ENCODE assay signal across 9 cellular contexts in genomic region chr2:161946489-161947107, GRCh38.
DNase-seq lines count a peak whose midpoint lies in the region; ATAC-seq and TF ChIP-seq lines count a peak whose summit lies in the region.
"Had no signal": no experiment of that assay in that cellular context is flagged by ENCODE, and none has a peak within 500 bp of the region (broad histone marks: within the 10 kb centered on the region; RNA-seq: fewer than 3 reads in every experiment).

No MANE protein-coding gene starts in this region.

- H3K9ac ChIP-seq in mammary epithelial cell (ENCODE audit: insufficient read depth, low read length), result no peak overlapping the region

- 14% methylated on average over 3 of the region's 3 CpGs for WGBS in mammary epithelial cell (ENCODE audit: low coverage, missing lambda C conversion rate)

- H3K36me3 ChIP-seq in left ventricle myocardium inferior (no peaks in the 10 kb centered on the region), mammary epithelial cell (ENCODE audit: insufficient read depth, low read length) (no peaks in the 10 kb centered on the region)

- no TSS peak for BruUV-seq in mammary epithelial cell (replicated peaks; lab: Mats Ljungman, UMichigan)

- no peaks in the 10 kb centered on the region for H3K9me3 ChIP-seq in left ventricle myocardium inferior (replicated peaks)
- no peaks in the 10 kb centered on the region for H3K9me3 ChIP-seq in mammary epithelial cell (replicated peaks; ENCODE audit: insufficient read depth, low read length)

- H3K4me3 ChIP-seq in left ventricle myocardium inferior (no peak overlapping the region), mammary epithelial cell (replicated peaks in 1 of 3; ENCODE audit: insufficient read depth in 1 of 3, low read depth in 2 of 3, low read length in 3 of 3) (no peak overlapping the region)

- H3K27ac ChIP-seq in left ventricle myocardium inferior (replicated peaks) (no peak overlapping the region), mammary epithelial cell (ENCODE audit: insufficient read depth, low read depth, low read length) (no peak overlapping the region)

- no peaks in the 10 kb centered on the region for H3K36me3 Mint-ChIP-seq in activated naive CD8-positive, alpha-beta T cell treated with anti-CD3 and anti-CD28 coated beads for 36 hours
- no peaks in the 10 kb centered on the region for H3K36me3 Mint-ChIP-seq in activated naive CD8-positive, alpha-beta T cell treated with anti-CD3 and anti-CD28 coated beads, Interleukin-2, amount 50 U/mL, for 24 hours (ENCODE audit: low read depth)

- in situ Hi-C loops in mammary epithelial cell (cut with MboI; ENCODE audit: low sequenced_read_pairs in 2 of 2), result loop anchor here in 1 of 2 donors (5.0 to 25.0 kb wide), 2 partner anchors 359 to 684 kb away; no protein-coding TSS in a partner anchor

- peaks cover 15% of the 10 kb centered on the region for H3K4me1 Mint-ChIP-seq in activated naive CD8-positive, alpha-beta T cell treated with anti-CD3 and anti-CD28 coated beads for 36 hours
- peaks cover 12% of the 10 kb centered on the region for H3K4me1 Mint-ChIP-seq in activated naive CD8-positive, alpha-beta T cell treated with anti-CD3 and anti-CD28 coated beads, Interleukin-2, amount 50 U/mL, for 24 hours
- H3K4me1 Mint-ChIP-seq: central memory CD8-positive, alpha-beta T cell had no signal

- no peak overlapping the region for H3K4me3 Mint-ChIP-seq in activated naive CD8-positive, alpha-beta T cell treated with anti-CD3 and anti-CD28 coated beads for 36 hours
- no peak overlapping the region for H3K4me3 Mint-ChIP-seq in activated naive CD8-positive, alpha-beta T cell treated with anti-CD3 and anti-CD28 coated beads, Interleukin-2, amount 50 U/mL, for 24 hours
- H3K4me3 Mint-ChIP-seq: central memory CD8-positive, alpha-beta T cell had no signal

- no peaks in the 10 kb centered on the region for H4K20me1 ChIP-seq in mammary epithelial cell (ENCODE audit: insufficient read depth, low read length)

- no peak overlapping the region for H2AFZ ChIP-seq in mammary epithelial cell (ENCODE audit: low read depth, low read length)

- intact Hi-C loops in left ventricle myocardium inferior (cut with micrococcal nuclease) (loop anchor here (10.0 kb wide), 1 partner anchor 362 kb away; no protein-coding TSS in a partner anchor), left cardiac atrium (cut with DNase I) (loop anchor here in 1 of 2 donors (10.0 kb wide), 1 partner anchor 692 kb away; no protein-coding TSS in a partner anchor), mammary epithelial cell (cut with micrococcal nuclease) (loop anchor here (1.0 to 2.0 kb wide), 2 partner anchors 360 to 696 kb away; no protein-coding TSS in a partner anchor)

- no peak overlapping the region for H3K4me2 ChIP-seq in mammary epithelial cell (ENCODE audit: insufficient read depth, low read depth, low read length)

- H3K27ac Mint-ChIP-seq in activated naive CD8-positive, alpha-beta T cell treated with anti-CD3 and anti-CD28 coated beads for 36 hours, result no peak overlapping the region
- no peak overlapping the region for H3K27ac Mint-ChIP-seq in activated naive CD8-positive, alpha-beta T cell treated with anti-CD3 and anti-CD28 coated beads, Interleukin-2, amount 50 U/mL, for 24 hours

- H3K4me1 ChIP-seq in left ventricle myocardium inferior (no peaks in the 10 kb centered on the region), mammary epithelial cell (ENCODE audit: insufficient read depth, low read length) (no peaks in the 10 kb centered on the region)

- TF ChIP-seq CTCF in left ventricle myocardium inferior (IDR thresholded peaks at IDR 0.05; ENCODE audit: borderline replicate concordance), result peak; percentile 55
- TF ChIP-seq CTCF in mammary epithelial cell (conservative IDR thresholded peaks at IDR 0.05 in 1 of 2, IDR thresholded peaks at IDR 0.05 in 1 of 2; ENCODE audit: extremely low read depth in 1 of 2, insufficient read depth in 1 of 2, low read depth in 1 of 2, low read length in 2 of 2), result peak; percentile 50 to 54

- no peaks in the 10 kb centered on the region for H3K9me3 Mint-ChIP-seq in activated naive CD8-positive, alpha-beta T cell treated with anti-CD3 and anti-CD28 coated beads for 36 hours
- no peaks in the 10 kb centered on the region for H3K9me3 Mint-ChIP-seq in activated naive CD8-positive, alpha-beta T cell treated with anti-CD3 and anti-CD28 coated beads, Interleukin-2, amount 50 U/mL, for 24 hours
- H3K9me3 Mint-ChIP-seq: central memory CD8-positive, alpha-beta T cell had no signal

- H3K27me3 ChIP-seq in left ventricle myocardium inferior (ENCODE audit: low read depth) (peaks cover 55% of the 10 kb centered on the region), mammary epithelial cell (ENCODE audit: insufficient read depth, low read length) (peaks cover 4% of the 10 kb centered on the region)

- DNase-seq in left ventricle myocardium inferior, result no peak
- no peak for DNase-seq in left cardiac atrium
- DNase-seq in NCI-H1694 treated with DMSO at 0.1 percent for 48 hours (lab: John Stamatoyannopoulos, UW), result peak; percentile 82
- peak; percentile 7 for DNase-seq in mammary epithelial cell
- peak; percentile 41 for DNase-seq in middle frontal gyrus (ENCODE audit: extremely low spot score, low spot score)
- no peak for DNase-seq in activated naive CD8-positive, alpha-beta T cell treated with anti-CD3 and anti-CD28 coated beads for 36 hours
- DNase-seq in activated naive CD8-positive, alpha-beta T cell treated with anti-CD3 and anti-CD28 coated beads, Interleukin-2, amount 50 U/mL, for 24 hours, result no peak

- H3K27me3 Mint-ChIP-seq in activated naive CD8-positive, alpha-beta T cell treated with anti-CD3 and anti-CD28 coated beads for 36 hours, result no peaks in the 10 kb centered on the region
- H3K27me3 Mint-ChIP-seq in activated naive CD8-positive, alpha-beta T cell treated with anti-CD3 and anti-CD28 coated beads, Interleukin-2, amount 50 U/mL, for 24 hours, result no peaks in the 10 kb centered on the region
- H3K27me3 Mint-ChIP-seq: central memory CD8-positive, alpha-beta T cell had no signal

- ATAC-seq in left cardiac atrium (no peak), GM21786 (IDR thresholded peaks at IDR 0.05; ENCODE audit: unreplicated experiment) (no peak)
- no peak for ATAC-seq in activated naive CD8-positive, alpha-beta T cell treated with anti-CD3 and anti-CD28 coated beads, Interleukin-2, amount 50 U/mL, for 24 hours

- dilution Hi-C loops in mammary epithelial cell (cut with HindIII; ENCODE audit: low sequenced_read_pairs), result no loop called here

- CTCF ChIA-PET in mammary epithelial cell (lab: Charles Lee; ENCODE audit: low non-redundant PET), result interaction anchor here (0.6 to 0.7 kb wide), 5 partner anchors 176 to 363 kb away, joined by 3 to 6 read pairs (median 4); no protein-coding TSS in a partner anchor

- H3K79me2 ChIP-seq in mammary epithelial cell (ENCODE audit: insufficient read depth, low read length), result no peaks in the 10 kb centered on the region

Comparison
In these comparisons a context has a peak if more than half of its experiments do, and no peak if none do; other contexts are left out.
1. DNase-seq: peak in NCI-H1694 treated with DMSO at 0.1 percent for 48 hours (single experiment), mammary epithelial cell (single experiment) and middle frontal gyrus (single experiment); none in left ventricle myocardium inferior (single experiment), left cardiac atrium (single experiment), activated naive CD8-positive, alpha-beta T cell treated with anti-CD3 and anti-CD28 coated beads for 36 hours (single experiment) and activated naive CD8-positive, alpha-beta T cell treated with anti-CD3 and anti-CD28 coated beads, Interleukin-2, amount 50 U/mL, for 24 hours (single experiment).